Comparison of ENCODE assay signal across 10 cellular contexts in the genomic region with DNA sequence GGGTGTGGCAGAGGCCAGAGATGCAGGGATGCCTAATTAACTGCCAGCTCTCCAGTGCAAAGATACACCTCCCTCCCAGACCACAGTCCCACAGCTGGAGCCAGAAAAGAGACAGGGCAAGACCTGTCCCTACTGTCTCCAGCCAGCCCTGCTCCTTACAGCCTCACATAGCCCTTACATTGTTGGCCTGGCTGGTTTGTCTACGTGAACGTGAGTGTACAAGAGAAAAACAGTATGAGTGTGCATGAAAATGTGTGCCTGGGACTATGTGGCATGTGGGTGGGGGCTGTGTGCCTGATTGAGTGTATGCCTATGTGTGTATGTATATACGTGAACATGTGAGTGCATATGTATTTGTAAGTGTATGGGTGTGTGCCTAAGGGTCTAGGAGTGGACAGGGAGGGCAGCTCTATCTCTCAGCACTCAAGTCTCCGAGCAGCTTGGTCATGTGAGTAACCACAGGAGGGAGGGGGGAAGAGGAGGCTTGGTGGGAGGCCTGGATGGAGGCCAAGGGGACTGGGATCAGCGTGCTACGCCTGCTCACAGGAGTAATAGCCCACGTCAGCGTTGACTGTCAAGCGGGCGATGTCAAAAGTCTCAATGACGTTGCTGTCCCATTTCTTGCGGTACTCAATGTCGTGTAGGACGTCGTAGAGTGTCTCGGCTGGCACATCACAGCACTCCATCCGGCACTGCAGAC. TPM values are rescaled to one million over a fixed set of nuclear protein-coding genes. Genes with fewer than 3 reads are reported as not detected.
DNase-seq lines count a peak whose midpoint lies in the region; ATAC-seq and TF ChIP-seq lines count a peak whose summit lies in the region.
"Had no signal": no experiment of that assay in that cellular context is flagged by ENCODE, and none has a peak within 500 bp of the region (broad histone marks: within the 10 kb centered on the region; RNA-seq: fewer than 3 reads in every experiment).

No MANE protein-coding gene starts in this region.

- peaks cover 13 to 17% (median 14%) of the 10 kb centered on the region in 3 donors for H3K4me1 Mint-ChIP-seq in T-cell
- H3K4me1 Mint-ChIP-seq in effector memory CD8-positive, alpha-beta T cell (ENCODE audit: low read depth in 2 of 2): peaks cover 16% of the 10 kb centered on the region in 2 donors
- H3K4me1 Mint-ChIP-seq in T-helper 2 cell treated with Interferon-gamma antibody and Interleukin-4, amounts not matched to agents 5 μg/mL and 100 μg/mL, for 36 hours (ENCODE audit: low read depth): peaks cover 11% of the 10 kb centered on the region

- CTCF ChIA-PET in T-cell (lab: Charles Lee): interaction anchor here in 1 of 2 donors (0.9 kb wide), 1 partner anchor 22 kb away, joined by 3 read pairs; no protein-coding TSS in a partner anchor

- no peak for TF ChIP-seq CTCF in brain microvascular endothelial cell (IDR thresholded peaks at IDR 0.05; ENCODE audit: low read depth, low read length, missing control alignments)

- DNase-seq in AG08396 (ENCODE audit: low spot score): peak; percentile 53
- peak; percentile 43 to 86 for DNase-seq in NCI-H187 (lab: John Stamatoyannopoulos, UW)
- DNase-seq in brain microvascular endothelial cell: peak; percentile 98
- DNase-seq in midbrain (lab: John Stamatoyannopoulos, UW): peak; percentile 8
- no peak for DNase-seq in T-cell
- no peak for DNase-seq in effector memory CD8-positive, alpha-beta T cell
- no peak for DNase-seq in T-helper 2 cell treated with Interferon-gamma antibody and Interleukin-4, amounts not matched to agents 5 μg/mL and 100 μg/mL, for 36 hours (ENCODE audit: low spot score)
- DNase-seq: activated CD4-positive, alpha-beta T cell treated with anti-CD3 and anti-CD28 coated beads for 48 hours had no signal

- ATAC-seq in T-cell (replicated peaks in 1 of 4) (no peak), GM19328 (IDR thresholded peaks at IDR 0.05; ENCODE audit: unreplicated experiment) (no peak)
- ATAC-seq in effector memory CD8-positive, alpha-beta T cell (replicated peaks): no peak

- in situ Hi-C loops in brain microvascular endothelial cell (cut with HindIII; ENCODE audit: low pct_ligation_motif_present, low sequenced_read_pairs): no loop called here

- peaks cover 24% of the 10 kb centered on the region for H3K36me3 Mint-ChIP-seq in T-cell
- peaks cover 8% of the 10 kb centered on the region for H3K36me3 Mint-ChIP-seq in effector memory CD8-positive, alpha-beta T cell (ENCODE audit: insufficient read depth)
- no peaks in the 10 kb centered on the region for H3K36me3 Mint-ChIP-seq in T-helper 2 cell treated with Interferon-gamma antibody and Interleukin-4, amounts not matched to agents 5 μg/mL and 100 μg/mL, for 36 hours (ENCODE audit: low read depth)

- no peak overlapping the region for H3K4me3 Mint-ChIP-seq in T-cell
- H3K4me3 Mint-ChIP-seq in effector memory CD8-positive, alpha-beta T cell: no peak overlapping the region
- H3K4me3 Mint-ChIP-seq in T-helper 2 cell treated with Interferon-gamma antibody and Interleukin-4, amounts not matched to agents 5 μg/mL and 100 μg/mL, for 36 hours: no peak overlapping the region
- H3K4me3 Mint-ChIP-seq: central memory CD8-positive, alpha-beta T cell had no signal

- POLR2A ChIA-PET in T-cell (lab: Charles Lee): no interaction called here

- H3K27me3 ChIP-seq in brain microvascular endothelial cell (replicated peaks): no peaks in the 10 kb centered on the region

- H3K27me3 Mint-ChIP-seq in T-cell: no peaks in the 10 kb centered on the region
- H3K27me3 Mint-ChIP-seq in effector memory CD8-positive, alpha-beta T cell: no peaks in the 10 kb centered on the region
- H3K27me3 Mint-ChIP-seq in T-helper 2 cell treated with Interferon-gamma antibody and Interleukin-4, amounts not matched to agents 5 μg/mL and 100 μg/mL, for 36 hours (ENCODE audit: low read depth): no peaks in the 10 kb centered on the region
- H3K27me3 Mint-ChIP-seq: central memory CD8-positive, alpha-beta T cell had no signal

- H3K36me3 ChIP-seq in brain microvascular endothelial cell (replicated peaks): no peaks in the 10 kb centered on the region

- no peak overlapping the region for H3K27ac Mint-ChIP-seq in T-cell
- H3K27ac Mint-ChIP-seq in effector memory CD8-positive, alpha-beta T cell: peak overlapping the region in 1 of 2 donors; percentile 19
- H3K27ac Mint-ChIP-seq in T-helper 2 cell treated with Interferon-gamma antibody and Interleukin-4, amounts not matched to agents 5 μg/mL and 100 μg/mL, for 36 hours: no peak overlapping the region

- peak overlapping the region; percentile 20 for H3K4me3 ChIP-seq in brain microvascular endothelial cell (ENCODE audit: low read depth, low read length)

- H3K27ac ChIP-seq in brain microvascular endothelial cell: peak overlapping the region; percentile 81

- no peaks in the 10 kb centered on the region for H3K9me3 Mint-ChIP-seq in T-cell
- no peaks in the 10 kb centered on the region for H3K9me3 Mint-ChIP-seq in effector memory CD8-positive, alpha-beta T cell
- no peaks in the 10 kb centered on the region for H3K9me3 Mint-ChIP-seq in T-helper 2 cell treated with Interferon-gamma antibody and Interleukin-4, amounts not matched to agents 5 μg/mL and 100 μg/mL, for 36 hours
- H3K9me3 Mint-ChIP-seq: central memory CD8-positive, alpha-beta T cell had no signal

RNA-seq across cellular contexts. Expression of gene ARAP1, which starts 6.6 kb away (rescaled TPM):
- total RNA-seq in T-cell: 100 to 1,000 TPM; 117 to 162 (median 148) TPM

RNA-seq across cellular contexts. Expression of gene STARD10, which starts 35.0 kb away (rescaled TPM):
- 10 to 100 TPM; 11.1 to 24.9 (median 19.1) TPM for total RNA-seq in T-cell

RNA-seq across cellular contexts. Expression of gene ATG16L2, which starts 55.4 kb away (rescaled TPM):
- 100 to 1,000 TPM; 107 to 145 (median 127) TPM for total RNA-seq in T-cell

Comparison
In these comparisons a context has a peak if more than half of its experiments do, and no peak if none do; other contexts are left out.
1. DNase-seq: peak in AG08396 (single experiment), NCI-H187 (2 of 2), brain microvascular endothelial cell (single experiment) and midbrain (single experiment); none in T-cell (0 of 34), effector memory CD8-positive, alpha-beta T cell (0 of 3) and T-helper 2 cell treated with Interferon-gamma antibody and Interleukin-4, amounts not matched to agents 5 μg/mL and 100 μg/mL, for 36 hours (single experiment).